In the genomic region with DNA sequence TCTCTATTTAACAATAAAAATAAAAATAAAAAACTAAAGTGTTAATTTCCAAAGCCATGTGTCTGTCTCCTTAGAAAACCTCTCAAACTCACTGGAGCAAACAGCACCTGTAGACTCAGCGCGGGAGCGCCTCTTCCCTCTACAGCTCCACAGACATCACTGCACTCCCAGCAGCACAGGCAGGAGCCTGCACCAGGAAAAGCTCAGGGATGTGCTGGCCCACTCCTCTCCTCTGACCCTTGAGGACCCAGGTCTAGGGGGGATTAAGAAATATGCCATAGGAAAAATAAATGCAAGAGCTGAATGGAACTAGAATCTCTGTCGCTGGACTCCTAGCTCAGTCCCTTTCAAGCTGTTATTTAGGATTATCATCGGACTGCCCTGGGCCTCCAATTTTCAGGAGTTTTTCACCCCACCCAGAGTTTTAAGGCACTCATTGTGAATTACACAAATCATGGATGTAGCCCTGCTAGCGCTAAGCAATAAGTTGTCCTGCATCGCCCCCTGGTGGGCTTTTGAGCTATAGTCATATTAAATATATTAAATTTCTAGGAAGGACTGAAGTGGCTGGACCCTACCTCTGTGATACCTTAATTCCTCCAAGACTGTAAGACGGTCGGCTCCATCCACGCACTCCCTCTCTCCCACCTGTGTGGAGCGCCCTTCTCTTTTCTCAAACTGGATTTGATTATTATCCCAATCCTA, we compare ENCODE assay signal across 8 cellular contexts.
DNase-seq lines count a peak whose midpoint lies in the region; ATAC-seq and TF ChIP-seq lines count a peak whose summit lies in the region.

No MANE protein-coding gene starts in this region.

- no peaks in the 10 kb centered on the region for H3K4me1 Mint-ChIP-seq in activated CD8-positive, alpha-beta T cell treated with anti-CD3 and anti-CD28 coated beads for 36 hours (ENCODE audit: low read depth)
- peaks cover 29% of the 10 kb centered on the region for H3K4me1 Mint-ChIP-seq in endodermal cell

- intact Hi-C loops in HCT116 (cut with micrococcal nuclease): loop anchor here (2.0 kb wide), 1 partner anchor 904 kb away; no protein-coding TSS in a partner anchor
- intact Hi-C loops in activated CD8-positive, alpha-beta T cell treated with anti-CD3 and anti-CD28 coated beads for 36 hours (cut with micrococcal nuclease): loop anchor here (5.0 kb wide), 2 partner anchors 142 to 412 kb away; no protein-coding TSS in a partner anchor

- TF ChIP-seq CTCF in HCT116 (IDR thresholded peaks at IDR 0.05 in 2 of 3, conservative IDR thresholded peaks at IDR 0.05 in 1 of 3; ENCODE audit: borderline replicate concordance in 1 of 3, insufficient read depth in 1 of 3, low read depth in 2 of 3, low read length in 2 of 3) (peak; percentile 4 to 52 (median 32); a peak in 4 of 6 replicates), endodermal cell (conservative IDR thresholded peaks at IDR 0.05) (peak; percentile 92)
- peak; percentile 77 for TF ChIP-seq CTCF in activated CD8-positive, alpha-beta T cell treated with anti-CD3 and anti-CD28 coated beads for 36 hours (IDR thresholded peaks at IDR 0.05)

- H3K4me2 ChIP-seq in HCT116 (ENCODE audit: low read length): no peak overlapping the region

- H3K27me3 Mint-ChIP-seq in activated CD8-positive, alpha-beta T cell treated with anti-CD3 and anti-CD28 coated beads for 36 hours: peaks cover 4% of the 10 kb centered on the region
- peaks cover 84% of the 10 kb centered on the region for H3K27me3 Mint-ChIP-seq in endodermal cell (ENCODE audit: insufficient read depth)

- H3K36me3 ChIP-seq in HCT116 (ENCODE audit: control insufficient read depth in 1 of 2, insufficient read depth in 2 of 2, low read length in 2 of 2): no peaks in the 10 kb centered on the region
- H3K36me3 ChIP-seq in endodermal cell (ENCODE audit: control insufficient read depth, insufficient read depth, low read length): no peaks in the 10 kb centered on the region

- H3K27ac ChIP-seq in HCT116 (ENCODE audit: low read depth, low read length) (no peak overlapping the region), endodermal cell (ENCODE audit: low read depth, low read length) (no peak overlapping the region)

- peak; percentile 64 for DNase-seq in CD1c-positive myeloid dendritic cell (ENCODE audit: extremely low spot score)
- peak; percentile 21 for DNase-seq in HCT116 (ENCODE audit: low read depth, low spot score)
- peak; percentile 40 for DNase-seq in NCI-H748 treated with DMSO at 0.1 percent for 48 hours (lab: John Stamatoyannopoulos, UW)
- peak; percentile 78 for DNase-seq in activated CD8-positive, alpha-beta T cell treated with anti-CD3 and anti-CD28 coated beads for 36 hours
- DNase-seq in endodermal cell: peak; percentile 81
- peak; percentile 63 for DNase-seq in middle frontal gyrus (ENCODE audit: extremely low spot score, low spot score)
- peak; percentile 9 to 24 for DNase-seq in stimulated activated CD8-positive, alpha-beta memory T cell treated with anti-CD3 and anti-CD28 coated beads, Interleukin-7, amount 100 ng/mL, for 48 hours (ENCODE audit: extremely low read depth in 1 of 2, low read depth in 1 of 2)

- H3K9ac ChIP-seq in HCT116 (ENCODE audit: low read length) (no peak overlapping the region), endodermal cell (ENCODE audit: extremely low read depth, low read length, poor library complexity, severe bottlenecking) (no peak overlapping the region)

- no TSS peak for BruUV-seq in HCT116 (replicated peaks; lab: Mats Ljungman, UMichigan)

- H2AFZ ChIP-seq in HCT116 (ENCODE audit: low read depth, low read length, poor library complexity, severe bottlenecking): no peak overlapping the region

- POLR2A ChIA-PET in HCT116 (lab: Charles Lee): no interaction called here
- POLR2A ChIA-PET in activated CD8-positive, alpha-beta T cell treated with anti-CD3 and anti-CD28 coated beads for 36 hours (lab: Charles Lee): interaction anchor here (1.0 kb wide), 1 partner anchor 142 kb away, joined by 3 read pairs; no protein-coding TSS in a partner anchor

- TF ChIP-seq RAD21 in HCT116 (IDR thresholded peaks at IDR 0.05; ENCODE audit: low read depth): peak; percentile 42

- no peaks in the 10 kb centered on the region for H3K9me2 ChIP-seq in HCT116 (ENCODE audit: insufficient read depth)

- no peaks in the 10 kb centered on the region for H4K20me1 ChIP-seq in HCT116 (ENCODE audit: insufficient read depth)

- H3K9me3 ChIP-seq in HCT116 (ENCODE audit: control insufficient read depth in 1 of 2, insufficient read depth in 1 of 2, low read depth in 1 of 2, low read length in 2 of 2): peaks cover 0 to 25% of the 10 kb centered on the region in 2 experiments; a peak in 2 of 4 replicates
- H3K9me3 ChIP-seq in endodermal cell (ENCODE audit: control insufficient read depth, low read length): no peaks in the 10 kb centered on the region

- no peak overlapping the region for H3K4me3 Mint-ChIP-seq in activated CD8-positive, alpha-beta T cell treated with anti-CD3 and anti-CD28 coated beads for 36 hours
- no peak overlapping the region for H3K4me3 Mint-ChIP-seq in endodermal cell

- H3K27ac Mint-ChIP-seq in activated CD8-positive, alpha-beta T cell treated with anti-CD3 and anti-CD28 coated beads for 36 hours: no peak overlapping the region
- H3K27ac Mint-ChIP-seq in endodermal cell: no peak overlapping the region

- no peaks in the 10 kb centered on the region for H3K36me3 Mint-ChIP-seq in activated CD8-positive, alpha-beta T cell treated with anti-CD3 and anti-CD28 coated beads for 36 hours (ENCODE audit: low read depth)
- no peaks in the 10 kb centered on the region for H3K36me3 Mint-ChIP-seq in endodermal cell (ENCODE audit: low read depth)

- H3K4me1 ChIP-seq in HCT116 (ENCODE audit: control insufficient read depth in 1 of 2, insufficient read depth in 2 of 2, low read length in 2 of 2) (no peaks in the 10 kb centered on the region), endodermal cell (ENCODE audit: control insufficient read depth, insufficient read depth, low read length) (peaks cover 24% of the 10 kb centered on the region)

- CTCF ChIA-PET in HCT116 (lab: Charles Lee): interaction anchor here (0.6 to 1.3 kb wide), 3 partner anchors 142 to 913 kb away, joined by 3 read pairs; no protein-coding TSS in a partner anchor
- CTCF ChIA-PET in activated CD8-positive, alpha-beta T cell treated with anti-CD3 and anti-CD28 coated beads for 36 hours (lab: Charles Lee): interaction anchor here (0.8 to 2.8 kb wide), 13 partner anchors 11 to 413 kb away, joined by 3 to 38 read pairs (median 4); no protein-coding TSS in a partner anchor

- no peak overlapping the region for H3K4me3 ChIP-seq in HCT116 (replicated peaks in 1 of 2; ENCODE audit: low read depth in 1 of 2, low read length in 2 of 2)
- H3K4me3 ChIP-seq in endodermal cell (ENCODE audit: low read length): no peak overlapping the region

- RAD21 ChIA-PET in HCT116 (lab: Charles Lee; ENCODE audit: low non-redundant PET in 1 of 2, low total read pairs in 2 of 2, uncharacterized antibody in 2 of 2, unreplicated experiment in 2 of 2): no interaction called here

- no peak for TF ChIP-seq POLR2A in HCT116 (IDR thresholded peaks at IDR 0.05; ENCODE audit: borderline replicate concordance, extremely low read depth, insufficient read depth, insufficient read length)

- ATAC-seq in HCT116 (peak; percentile 61), HG03045 (IDR thresholded peaks at IDR 0.05; ENCODE audit: unreplicated experiment) (no peak)
- ATAC-seq in activated CD8-positive, alpha-beta T cell treated with anti-CD3 and anti-CD28 coated beads for 36 hours: no peak

- no peaks in the 10 kb centered on the region for H3K9me3 Mint-ChIP-seq in activated CD8-positive, alpha-beta T cell treated with anti-CD3 and anti-CD28 coated beads for 36 hours
- no peaks in the 10 kb centered on the region for H3K9me3 Mint-ChIP-seq in endodermal cell

- H3K27me3 ChIP-seq in HCT116 (ENCODE audit: insufficient read depth, low read length): no peaks in the 10 kb centered on the region
- H3K27me3 ChIP-seq in endodermal cell (ENCODE audit: control insufficient read depth, insufficient read depth, low read length, poor library complexity, severe bottlenecking): peaks cover 52% of the 10 kb centered on the region

- H3K79me2 ChIP-seq in HCT116 (ENCODE audit: insufficient read depth, low read length): no peaks in the 10 kb centered on the region

- 30 to 36% methylated on average over 8 to 9 of the region's 11 CpGs for WGBS in endodermal cell (ENCODE audit: insufficient coverage in 1 of 2, insufficient read length in 1 of 2), 2 experiments

TF ChIP-seq in HCT116, 20 proteins besides CTCF, POLR2A, EP300 and RAD21:
- no peak for TF ChIP-seq ZFX (IDR thresholded peaks at IDR 0.05)
- TF ChIP-seq, protein P1, sequence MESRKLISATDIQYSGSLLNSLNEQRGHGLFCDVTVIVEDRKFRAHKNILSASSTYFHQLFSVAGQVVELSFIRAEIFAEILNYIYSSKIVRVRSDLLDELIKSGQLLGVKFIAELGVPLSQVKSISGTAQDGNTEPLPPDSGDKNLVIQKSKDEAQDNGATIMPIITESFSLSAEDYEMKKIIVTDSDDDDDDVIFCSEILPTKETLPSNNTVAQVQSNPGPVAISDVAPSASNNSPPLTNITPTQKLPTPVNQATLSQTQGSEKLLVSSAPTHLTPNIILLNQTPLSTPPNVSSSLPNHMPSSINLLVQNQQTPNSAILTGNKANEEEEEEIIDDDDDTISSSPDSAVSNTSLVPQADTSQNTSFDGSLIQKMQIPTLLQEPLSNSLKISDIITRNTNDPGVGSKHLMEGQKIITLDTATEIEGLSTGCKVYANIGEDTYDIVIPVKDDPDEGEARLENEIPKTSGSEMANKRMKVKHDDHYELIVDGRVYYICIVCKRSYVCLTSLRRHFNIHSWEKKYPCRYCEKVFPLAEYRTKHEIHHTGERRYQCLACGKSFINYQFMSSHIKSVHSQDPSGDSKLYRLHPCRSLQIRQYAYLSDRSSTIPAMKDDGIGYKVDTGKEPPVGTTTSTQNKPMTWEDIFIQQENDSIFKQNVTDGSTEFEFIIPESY (IDR thresholded peaks at IDR 0.05; ENCODE audit: extremely low read depth, insufficient replicate concordance, low read length): no peak
- TF ChIP-seq, protein P2, sequence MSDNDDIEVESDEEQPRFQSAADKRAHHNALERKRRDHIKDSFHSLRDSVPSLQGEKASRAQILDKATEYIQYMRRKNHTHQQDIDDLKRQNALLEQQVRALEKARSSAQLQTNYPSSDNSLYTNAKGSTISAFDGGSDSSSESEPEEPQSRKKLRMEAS (IDR thresholded peaks at IDR 0.05): no peak
- no peak for TF ChIP-seq CEBPB (IDR thresholded peaks at IDR 0.05; ENCODE audit: low read depth)
- no peak for TF ChIP-seq FOSL1 (IDR thresholded peaks at IDR 0.05; ENCODE audit: low read depth)
- TF ChIP-seq, protein P3, sequence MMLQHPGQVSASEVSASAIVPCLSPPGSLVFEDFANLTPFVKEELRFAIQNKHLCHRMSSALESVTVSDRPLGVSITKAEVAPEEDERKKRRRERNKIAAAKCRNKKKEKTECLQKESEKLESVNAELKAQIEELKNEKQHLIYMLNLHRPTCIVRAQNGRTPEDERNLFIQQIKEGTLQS (IDR thresholded peaks at IDR 0.05): no peak
- TF ChIP-seq EGR1 (IDR thresholded peaks at IDR 0.05; ENCODE audit: low read depth): no peak
- TF ChIP-seq EZH2phosphoT487 (IDR thresholded peaks at IDR 0.05; ENCODE audit: borderline replicate concordance): no peak

Comparison
In these comparisons a context has a peak if more than half of its experiments do, and no peak if none do; other contexts are left out.
1. DNase-seq: peak in every context shown above with its lines; median percentile 81 in endodermal cell; 78 in activated CD8-positive, alpha-beta T cell treated with anti-CD3 and anti-CD28 coated beads for 36 hours; 64 in CD1c-positive myeloid dendritic cell; 63 in middle frontal gyrus; 40 in NCI-H748 treated with DMSO at 0.1 percent for 48 hours; 21 in HCT116; 16 in stimulated activated CD8-positive, alpha-beta memory T cell treated with anti-CD3 and anti-CD28 coated beads, Interleukin-7, amount 100 ng/mL, for 48 hours.
2. CTCF ChIP-seq: peak in every context shown above with its lines; median percentile 92 in endodermal cell; 77 in activated CD8-positive, alpha-beta T cell treated with anti-CD3 and anti-CD28 coated beads for 36 hours; 32 in HCT116.